12 cellular contexts compared by ENCODE assay signal in genomic region chr3:107414325-107414964, GRCh38. TPM values are rescaled to one million over a fixed set of nuclear protein-coding genes. Genes with fewer than 3 reads are reported as not detected.
DNase-seq lines count a peak whose midpoint lies in the region; ATAC-seq lines count a peak whose summit lies in the region.
"Had no signal": no experiment of that assay in that cellular context is flagged by ENCODE, and none has a peak within 500 bp of the region (broad histone marks: within the 10 kb centered on the region; RNA-seq: fewer than 3 reads in every experiment).

No MANE protein-coding gene starts in this region.

- peak overlapping the region; percentile 76 for H3K27ac Mint-ChIP-seq in activated CD4-positive, alpha-beta T cell treated with anti-CD3 and anti-CD28 coated beads, Interleukin-2, amount 10 ng/mL, durations not matched to agents 7 days and 5 days
- peak overlapping the region in 1 of 2 donors; percentile 36 for H3K27ac Mint-ChIP-seq in natural killer cell treated with Interleukin-12 subunit alpha and Interleukin-12 subunit beta and Interleukin-15 and Interleukin-18, amount 100 ng/mL, for 72 hours

- H3K4me3 Mint-ChIP-seq in activated CD4-positive, alpha-beta T cell treated with anti-CD3 and anti-CD28 coated beads, Interleukin-2, amount 10 ng/mL, durations not matched to agents 7 days and 5 days, result no peak overlapping the region
- no peak overlapping the region for H3K4me3 Mint-ChIP-seq in natural killer cell treated with Interleukin-12 subunit alpha and Interleukin-12 subunit beta and Interleukin-15 and Interleukin-18, amount 100 ng/mL, for 72 hours

- H3K4me1 Mint-ChIP-seq in activated CD4-positive, alpha-beta T cell treated with anti-CD3 and anti-CD28 coated beads, Interleukin-2, amount 10 ng/mL, durations not matched to agents 7 days and 5 days, result peaks cover 24% of the 10 kb centered on the region
- peaks cover 11 to 15% of the 10 kb centered on the region in 2 donors for H3K4me1 Mint-ChIP-seq in natural killer cell treated with Interleukin-12 subunit alpha and Interleukin-12 subunit beta and Interleukin-15 and Interleukin-18, amount 100 ng/mL, for 72 hours (ENCODE audit: low read depth in 2 of 2)

- peak; percentile 17 for DNase-seq in activated CD4-positive, alpha-beta T cell treated with anti-CD3 and anti-CD28 coated beads, Interleukin-2, amount 10 ng/mL, durations not matched to agents 7 days and 5 days
- no peak for DNase-seq in activated CD4-positive, alpha-beta T cell treated with anti-CD3 and anti-CD28 coated beads, Interleukin-2, amount 50 U/mL, for 48 hours
- no peak for DNase-seq in natural killer cell treated with Interleukin-12 subunit alpha and Interleukin-12 subunit beta and Interleukin-15 and Interleukin-18, amount 100 ng/mL, for 72 hours (ENCODE audit: low spot score)
- no peak for DNase-seq in hepatic stellate cell (ENCODE audit: low spot score)
- no peak for DNase-seq in OCI-M2 (lab: John Stamatoyannopoulos, UW; ENCODE audit: unreplicated experiment)
- DNase-seq in DMS153 (lab: John Stamatoyannopoulos, UW), result no peak
- DNase-seq: erythroblast; NCI-H446 treated with DMSO at 0.1 percent for 48 hours; stimulated activated CD8-positive, alpha-beta memory T cell treated with anti-CD3 and anti-CD28 coated beads, Interleukin-4, amount 100 ng/mL, for 48 hours had no signal

- peaks cover 21% of the 10 kb centered on the region for H3K9me3 Mint-ChIP-seq in activated CD4-positive, alpha-beta T cell treated with anti-CD3 and anti-CD28 coated beads, Interleukin-2, amount 10 ng/mL, durations not matched to agents 7 days and 5 days
- H3K9me3 Mint-ChIP-seq in natural killer cell treated with Interleukin-12 subunit alpha and Interleukin-12 subunit beta and Interleukin-15 and Interleukin-18, amount 100 ng/mL, for 72 hours, result peaks cover 1% of the 10 kb centered on the region

- POLR2A ChIA-PET in activated CD4-positive, alpha-beta T cell treated with anti-CD3 and anti-CD28 coated beads, Interleukin-2, amount 10 ng/mL, durations not matched to agents 7 days and 5 days (lab: Charles Lee), result no interaction called here

- ATAC-seq in GM21825 (IDR thresholded peaks at IDR 0.05; ENCODE audit: unreplicated experiment), result peak; percentile 88
- peak; percentile 93 for ATAC-seq in HG03432 (IDR thresholded peaks at IDR 0.05; ENCODE audit: unreplicated experiment)
- ATAC-seq in natural killer cell treated with Interleukin-12 subunit alpha and Interleukin-12 subunit beta and Interleukin-15 and Interleukin-18, amount 100 ng/mL, for 72 hours, result peak; percentile 77 to 88
- ATAC-seq: K562 had no signal

- peaks cover 10% of the 10 kb centered on the region for H3K36me3 Mint-ChIP-seq in activated CD4-positive, alpha-beta T cell treated with anti-CD3 and anti-CD28 coated beads, Interleukin-2, amount 10 ng/mL, durations not matched to agents 7 days and 5 days (ENCODE audit: low read depth)
- peaks cover 3% of the 10 kb centered on the region for H3K36me3 Mint-ChIP-seq in natural killer cell treated with Interleukin-12 subunit alpha and Interleukin-12 subunit beta and Interleukin-15 and Interleukin-18, amount 100 ng/mL, for 72 hours

- H3K27me3 Mint-ChIP-seq in activated CD4-positive, alpha-beta T cell treated with anti-CD3 and anti-CD28 coated beads, Interleukin-2, amount 10 ng/mL, durations not matched to agents 7 days and 5 days, result peaks cover 6% of the 10 kb centered on the region
- peaks cover 2 to 18% of the 10 kb centered on the region in 2 donors for H3K27me3 Mint-ChIP-seq in natural killer cell treated with Interleukin-12 subunit alpha and Interleukin-12 subunit beta and Interleukin-15 and Interleukin-18, amount 100 ng/mL, for 72 hours

- CTCF ChIA-PET in activated CD4-positive, alpha-beta T cell treated with anti-CD3 and anti-CD28 coated beads, Interleukin-2, amount 10 ng/mL, durations not matched to agents 7 days and 5 days (lab: Charles Lee), result no interaction called here

RNA-seq across cellular contexts. Expression of gene CCDC54, which starts 37.2 kb away (rescaled TPM):
- not detected for total RNA-seq in activated CD4-positive, alpha-beta T cell treated with anti-CD3 and anti-CD28 coated beads, Interleukin-2, amount 10 ng/mL, durations not matched to agents 7 days and 5 days
- not detected for total RNA-seq in natural killer cell treated with Interleukin-12 subunit alpha and Interleukin-12 subunit beta and Interleukin-15 and Interleukin-18, amount 100 ng/mL, for 72 hours
- total RNA-seq: K562 had no signal
